ENCODE assay signal across 9 cellular contexts in genomic region chr5:61450880-61451279, GRCh38.
DNase-seq lines count a peak whose midpoint lies in the region; ATAC-seq, FAIRE-seq and TF ChIP-seq lines count a peak whose summit lies in the region.
"Had no signal": no experiment of that assay in that cellular context is flagged by ENCODE, and none has a peak within 500 bp of the region (broad histone marks: within the 10 kb centered on the region; RNA-seq: fewer than 3 reads in every experiment).

No MANE protein-coding gene starts in this region.

- H3K9me3 ChIP-seq in A549 (peaks cover 7% of the 10 kb centered on the region; the same call in 1 of the 3 replicates), left lung (peaks cover 0 to 13% of the 10 kb centered on the region in 2 donors), kidney (ENCODE audit: control insufficient read depth in 1 of 2, low read length in 2 of 2) (peaks cover 0 to 10% of the 10 kb centered on the region in 2 donors)

- 0 out of 3 replicates have a peak overlapping the region, but pooled peaks have one; percentile 9 for H3K4me3 ChIP-seq in A549
- no peak overlapping the region for H3K4me3 ChIP-seq in left lung
- no peak overlapping the region for H3K4me3 ChIP-seq in kidney (ENCODE audit: low read length in 2 of 2)

- H3K27ac ChIP-seq in A549 (peak overlapping the region; percentile 75 to 90), left lung (peak overlapping the region; percentile 37 to 57), kidney (ENCODE audit: low read depth in 2 of 2, low read length in 2 of 2) (no peak overlapping the region)

- TF ChIP-seq RAD21 in A549 (conservative IDR thresholded peaks at IDR 0.05 in 1 of 2, IDR thresholded peaks at IDR 0.05 in 1 of 2) = no peak

- no peak overlapping the region for H3K9ac ChIP-seq in kidney (ENCODE audit: low read length in 2 of 2)

- peak; percentile 27 to 65; a peak in 3 of 6 replicates for ATAC-seq in A549
- peak; percentile 45 for ATAC-seq in left lung
- ATAC-seq in GM18511 (IDR thresholded peaks at IDR 0.05; ENCODE audit: unreplicated experiment) = no peak
- ATAC-seq: activated CD8-positive, alpha-beta T cell treated with anti-CD3 and anti-CD28 coated beads for 36 hours had no signal

- TF ChIP-seq POLR2A in A549 (IDR thresholded peaks at IDR 0.05; ENCODE audit: low read length) = no peak

- no peaks in the 10 kb centered on the region for H3K27me3 ChIP-seq in left lung

- DNase-seq in A549 (ENCODE audit: low read depth in 1 of 2, low spot score in 1 of 2) (peak in 1 of 2 experiments; percentile 57), LoVo (ENCODE audit: low spot score) (peak; percentile 3), amniotic stem cell (lab: John Stamatoyannopoulos, UW) (peak; percentile 15), left lung (no peak), kidney (no peak), ecto neural progenitor cell (ENCODE audit: low spot score) (no peak), retina (no peak)
- DNase-seq: activated CD8-positive, alpha-beta T cell treated with anti-CD3 and anti-CD28 coated beads for 36 hours had no signal

- peak overlapping the region; percentile 74 for H3K4me2 ChIP-seq in A549

- H3K36me3 ChIP-seq in left lung (no peaks in the 10 kb centered on the region), kidney (ENCODE audit: control insufficient read depth in 1 of 2, insufficient read depth in 2 of 2, low read length in 2 of 2) (no peaks in the 10 kb centered on the region)

- FAIRE-seq in A549 (lab: Jason Lieb, UNC) (peak; percentile 70), kidney (lab: Jason Lieb, UNC) (no peak)

- intact Hi-C loops in left lung (cut with DNase I) (no loop called here), kidney (cut with DNase I) (no loop called here)

- POLR2A ChIA-PET in A549 (lab: Yijun Ruan, JAX) = interaction anchor here (0.6 to 1.2 kb wide), 4 partner anchors 11 to 893 kb away, joined by 3 to 11 read pairs (median 3); partner anchors contain the start of gene ZSWIM6

- TF ChIP-seq EP300 in A549 (IDR thresholded peaks at IDR 0.05) = no peak

- peaks cover 46% of the 10 kb centered on the region for H3K4me1 ChIP-seq in A549
- H3K4me1 ChIP-seq in left lung = peaks cover 13 to 19% of the 10 kb centered on the region in 2 donors
- peaks cover 3 to 7% of the 10 kb centered on the region in 2 donors for H3K4me1 ChIP-seq in kidney (ENCODE audit: control insufficient read depth in 1 of 2, insufficient read depth in 1 of 2, low read depth in 1 of 2, low read length in 2 of 2)

- TF ChIP-seq CTCF in A549 (IDR thresholded peaks at IDR 0.05) (no peak), left lung (IDR thresholded peaks at IDR 0.05) (no peak), kidney (IDR thresholded peaks at IDR 0.05; ENCODE audit: borderline replicate concordance, extremely low read depth, insufficient read depth) (no peak)

- CTCF ChIA-PET in A549 (lab: Yijun Ruan, JAX) = interaction anchor here (0.8 to 1.2 kb wide), 4 partner anchors 9 to 119 kb away, joined by 3 to 4 read pairs (median 4); no protein-coding TSS in a partner anchor

TF ChIP-seq in A549, 52 proteins besides CTCF, POLR2A, EP300 and RAD21:
- TF ChIP-seq ZFP36 (IDR thresholded peaks at IDR 0.05; ENCODE audit: borderline replicate concordance, partially characterized antibody) (no peak), RNF2 (IDR thresholded peaks at IDR 0.05; ENCODE audit: borderline replicate concordance, low read depth) (no peak), SMC3 (IDR thresholded peaks at IDR 0.05) (no peak), ZSCAN20 (CRISPR knock-in tag; IDR thresholded peaks at IDR 0.05) (no peak), MAZ (IDR thresholded peaks at IDR 0.05; ENCODE audit: borderline replicate concordance, low read depth, low read length) (no peak), HMGXB4 (CRISPR knock-in tag; IDR thresholded peaks at IDR 0.05; ENCODE audit: borderline replicate concordance) (no peak), RARB (CRISPR knock-in tag; IDR thresholded peaks at IDR 0.05) (no peak)
- TF ChIP-seq, protein P1, sequence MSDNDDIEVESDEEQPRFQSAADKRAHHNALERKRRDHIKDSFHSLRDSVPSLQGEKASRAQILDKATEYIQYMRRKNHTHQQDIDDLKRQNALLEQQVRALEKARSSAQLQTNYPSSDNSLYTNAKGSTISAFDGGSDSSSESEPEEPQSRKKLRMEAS (IDR thresholded peaks at IDR 0.05) = no peak

Comparison
In these comparisons a context has a peak if more than half of its experiments do, and no peak if none do; other contexts are left out.
1. DNase-seq: peak in LoVo (single experiment) and amniotic stem cell (single experiment); none in left lung (0 of 2), kidney (single experiment), ecto neural progenitor cell (single experiment) and retina (single experiment).
2. H3K27ac ChIP-seq: peak in A549 (2 of 2) and left lung (2 of 2); none in kidney (0 of 2).